ENCODE assay signal across 1 cellular context in the genomic region with DNA sequence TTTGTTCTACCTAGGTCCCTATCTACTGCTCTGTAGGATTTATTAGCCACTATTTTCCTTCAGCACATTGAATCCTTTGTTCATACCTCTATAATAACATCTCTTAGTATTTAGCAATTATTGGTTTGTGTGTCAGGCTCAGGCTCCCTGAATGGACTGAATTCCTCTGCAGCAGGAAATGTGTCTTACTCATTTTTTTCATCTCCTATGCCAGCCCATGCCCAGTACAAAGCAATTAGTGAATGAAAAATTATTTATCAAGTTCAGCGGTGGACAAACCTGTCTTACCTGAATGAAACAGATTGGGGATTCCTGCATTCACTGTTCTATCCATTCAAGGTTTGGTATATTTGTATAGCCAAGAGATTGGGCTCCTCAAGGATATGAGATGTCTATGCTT.
TF ChIP-seq lines count a peak whose summit lies in the region.

No MANE protein-coding gene starts in this region.

TF ChIP-seq in GM23338, 12 proteins besides CTCF, POLR2A, EP300 and RAD21 (continued from another document):
- TF ChIP-seq, protein P1, sequence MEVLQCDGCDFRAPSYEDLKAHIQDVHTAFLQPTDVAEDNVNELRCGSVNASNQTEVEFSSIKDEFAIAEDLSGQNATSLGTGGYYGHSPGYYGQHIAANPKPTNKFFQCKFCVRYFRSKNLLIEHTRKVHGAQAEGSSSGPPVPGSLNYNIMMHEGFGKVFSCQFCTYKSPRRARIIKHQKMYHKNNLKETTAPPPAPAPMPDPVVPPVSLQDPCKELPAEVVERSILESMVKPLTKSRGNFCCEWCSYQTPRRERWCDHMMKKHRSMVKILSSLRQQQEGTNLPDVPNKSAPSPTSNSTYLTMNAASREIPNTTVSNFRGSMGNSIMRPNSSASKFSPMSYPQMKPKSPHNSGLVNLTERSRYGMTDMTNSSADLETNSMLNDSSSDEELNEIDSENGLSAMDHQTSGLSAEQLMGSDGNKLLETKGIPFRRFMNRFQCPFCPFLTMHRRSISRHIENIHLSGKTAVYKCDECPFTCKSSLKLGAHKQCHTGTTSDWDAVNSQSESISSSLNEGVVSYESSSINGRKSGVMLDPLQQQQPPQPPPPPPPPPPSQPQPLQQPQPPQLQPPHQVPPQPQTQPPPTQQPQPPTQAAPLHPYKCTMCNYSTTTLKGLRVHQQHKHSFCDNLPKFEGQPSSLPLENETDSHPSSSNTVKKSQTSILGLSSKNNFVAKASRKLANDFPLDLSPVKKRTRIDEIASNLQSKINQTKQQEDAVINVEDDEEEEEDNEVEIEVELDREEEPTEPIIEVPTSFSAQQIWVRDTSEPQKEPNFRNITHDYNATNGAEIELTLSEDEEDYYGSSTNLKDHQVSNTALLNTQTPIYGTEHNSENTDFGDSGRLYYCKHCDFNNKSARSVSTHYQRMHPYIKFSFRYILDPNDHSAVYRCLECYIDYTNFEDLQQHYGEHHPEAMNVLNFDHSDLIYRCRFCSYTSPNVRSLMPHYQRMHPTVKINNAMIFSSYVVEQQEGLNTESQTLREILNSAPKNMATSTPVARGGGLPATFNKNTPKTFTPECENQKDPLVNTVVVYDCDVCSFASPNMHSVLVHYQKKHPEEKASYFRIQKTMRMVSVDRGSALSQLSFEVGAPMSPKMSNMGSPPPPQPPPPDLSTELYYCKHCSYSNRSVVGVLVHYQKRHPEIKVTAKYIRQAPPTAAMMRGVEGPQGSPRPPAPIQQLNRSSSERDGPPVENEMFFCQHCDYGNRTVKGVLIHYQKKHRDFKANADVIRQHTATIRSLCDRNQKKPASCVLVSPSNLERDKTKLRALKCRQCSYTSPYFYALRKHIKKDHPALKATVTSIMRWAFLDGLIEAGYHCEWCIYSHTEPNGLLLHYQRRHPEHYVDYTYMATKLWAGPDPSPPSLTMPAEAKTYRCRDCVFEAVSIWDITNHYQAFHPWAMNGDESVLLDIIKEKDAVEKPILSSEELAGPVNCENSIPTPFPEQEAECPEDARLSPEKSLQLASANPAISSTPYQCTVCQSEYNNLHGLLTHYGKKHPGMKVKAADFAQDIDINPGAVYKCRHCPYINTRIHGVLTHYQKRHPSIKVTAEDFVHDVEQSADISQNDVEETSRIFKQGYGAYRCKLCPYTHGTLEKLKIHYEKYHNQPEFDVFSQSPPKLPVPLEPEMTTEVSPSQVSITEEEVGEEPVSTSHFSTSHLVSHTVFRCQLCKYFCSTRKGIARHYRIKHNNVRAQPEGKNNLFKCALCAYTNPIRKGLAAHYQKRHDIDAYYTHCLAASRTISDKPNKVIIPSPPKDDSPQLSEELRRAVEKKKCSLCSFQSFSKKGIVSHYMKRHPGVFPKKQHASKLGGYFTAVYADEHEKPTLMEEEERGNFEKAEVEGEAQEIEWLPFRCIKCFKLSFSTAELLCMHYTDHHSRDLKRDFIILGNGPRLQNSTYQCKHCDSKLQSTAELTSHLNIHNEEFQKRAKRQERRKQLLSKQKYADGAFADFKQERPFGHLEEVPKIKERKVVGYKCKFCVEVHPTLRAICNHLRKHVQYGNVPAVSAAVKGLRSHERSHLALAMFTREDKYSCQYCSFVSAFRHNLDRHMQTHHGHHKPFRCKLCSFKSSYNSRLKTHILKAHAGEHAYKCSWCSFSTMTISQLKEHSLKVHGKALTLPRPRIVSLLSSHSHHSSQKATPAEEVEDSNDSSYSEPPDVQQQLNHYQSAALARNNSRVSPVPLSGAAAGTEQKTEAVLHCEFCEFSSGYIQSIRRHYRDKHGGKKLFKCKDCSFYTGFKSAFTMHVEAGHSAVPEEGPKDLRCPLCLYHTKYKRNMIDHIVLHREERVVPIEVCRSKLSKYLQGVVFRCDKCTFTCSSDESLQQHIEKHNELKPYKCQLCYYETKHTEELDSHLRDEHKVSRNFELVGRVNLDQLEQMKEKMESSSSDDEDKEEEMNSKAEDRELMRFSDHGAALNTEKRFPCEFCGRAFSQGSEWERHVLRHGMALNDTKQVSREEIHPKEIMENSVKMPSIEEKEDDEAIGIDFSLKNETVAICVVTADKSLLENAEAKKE (CRISPR knock-in tag; IDR thresholded peaks at IDR 0.05), result no peak
TF ChIP-seq in GM23338: peak in this region for 0.
